In genomic region chr16:68790944-68791343, GRCh38 we compare ENCODE assay signal across 15 cellular contexts. TPM values are rescaled to one million over a fixed set of nuclear protein-coding genes. Genes with fewer than 3 reads are reported as not detected.
DNase-seq lines count a peak whose midpoint lies in the region; TF ChIP-seq lines count a peak whose summit lies in the region.
"Had no signal": no experiment of that assay in that cellular context is flagged by ENCODE, and none has a peak within 500 bp of the region (broad histone marks: within the 10 kb centered on the region; RNA-seq: fewer than 3 reads in every experiment).

No MANE protein-coding gene starts in this region.

- CTCF ChIA-PET in activated CD4-positive, alpha-beta memory T cell treated with anti-CD3 and anti-CD28 coated beads for 36 hours (lab: Charles Lee), result interaction anchor here (1.1 kb wide), 1 partner anchor 18 kb away, joined by 3 read pairs; no protein-coding TSS in a partner anchor

- peaks cover 79% of the 10 kb centered on the region for H3K79me2 ChIP-seq in parathyroid adenoma

- H3K27me3 Mint-ChIP-seq in activated CD4-positive, alpha-beta memory T cell treated with anti-CD3 and anti-CD28 coated beads for 36 hours, result peaks cover 3% of the 10 kb centered on the region

- TF ChIP-seq CTCF in parathyroid adenoma (IDR thresholded peaks at IDR 0.05), result no peak

- H4K20me1 ChIP-seq in BLaER1 treated with 17β-estradiol and CSF1 and Interleukin-3, amounts not matched to agents 10 nM and 100 nM, result no peaks in the 10 kb centered on the region

- no peaks in the 10 kb centered on the region for H3K9me3 ChIP-seq in BLaER1 treated with 17β-estradiol and CSF1 and Interleukin-3, amounts not matched to agents 10 nM and 100 nM (replicated peaks in 1 of 11)
- H3K9me3 ChIP-seq in SK-N-MC (ENCODE audit: low read depth, low read length), result no peaks in the 10 kb centered on the region
- H3K9me3 ChIP-seq in iPS-18a (ENCODE audit: control insufficient read depth, low read depth, low read length), result no peaks in the 10 kb centered on the region
- H3K9me3 ChIP-seq in parathyroid adenoma (ENCODE audit: control insufficient read depth, low read length), result no peaks in the 10 kb centered on the region

- H3K4me2 ChIP-seq in BLaER1 treated with 17β-estradiol and CSF1 and Interleukin-3, amounts not matched to agents 10 nM and 100 nM, result peak overlapping the region in 6 of 11 experiments; percentile 17 to 72 (median 60); a peak in 8 of 22 replicates
- no peak overlapping the region for H3K4me2 ChIP-seq in parathyroid adenoma (ENCODE audit: low read length)

- H3K9me3 Mint-ChIP-seq in activated CD4-positive, alpha-beta memory T cell treated with anti-CD3 and anti-CD28 coated beads for 36 hours, result no peaks in the 10 kb centered on the region
- H3K9me3 Mint-ChIP-seq: effector memory CD8-positive, alpha-beta T cell; naive thymus-derived CD4-positive, alpha-beta T cell had no signal

- H3K4me1 Mint-ChIP-seq in activated CD4-positive, alpha-beta memory T cell treated with anti-CD3 and anti-CD28 coated beads for 36 hours (ENCODE audit: low read depth), result no peaks in the 10 kb centered on the region
- H3K4me1 Mint-ChIP-seq: naive thymus-derived CD4-positive, alpha-beta T cell had no signal

- H3K27me3 ChIP-seq in BLaER1 treated with 17β-estradiol and CSF1 and Interleukin-3, amounts not matched to agents 10 nM and 100 nM, result no peaks in the 10 kb centered on the region
- no peaks in the 10 kb centered on the region for H3K27me3 ChIP-seq in iPS-18a (ENCODE audit: control insufficient read depth, insufficient read depth, low read length)
- H3K27me3 ChIP-seq in parathyroid adenoma (ENCODE audit: control insufficient read depth, insufficient read depth, low read length), result no peaks in the 10 kb centered on the region
- H3K27me3 ChIP-seq: foreskin keratinocyte had no signal

- H3K27ac Mint-ChIP-seq in activated CD4-positive, alpha-beta memory T cell treated with anti-CD3 and anti-CD28 coated beads for 36 hours, result no peak overlapping the region
- H3K27ac Mint-ChIP-seq: effector memory CD8-positive, alpha-beta T cell; naive thymus-derived CD4-positive, alpha-beta T cell had no signal

- H3K4me3 ChIP-seq in BLaER1 treated with 17β-estradiol and CSF1 and Interleukin-3, amounts not matched to agents 10 nM and 100 nM, result no peak overlapping the region
- peak overlapping the region; percentile 47 for H3K4me3 ChIP-seq in SK-N-MC
- H3K4me3 ChIP-seq in iPS-18a (ENCODE audit: low read length), result no peak overlapping the region
- no peak overlapping the region for H3K4me3 ChIP-seq in parathyroid adenoma (ENCODE audit: low read depth, low read length)

- POLR2A ChIA-PET in activated CD4-positive, alpha-beta memory T cell treated with anti-CD3 and anti-CD28 coated beads for 36 hours (lab: Charles Lee), result no interaction called here

- intact Hi-C loops in activated CD4-positive, alpha-beta memory T cell treated with anti-CD3 and anti-CD28 coated beads for 36 hours (cut with micrococcal nuclease), result no loop called here

- peak overlapping the region in 6 of 11 experiments; percentile 5 to 56 (median 50); a peak in 9 of 22 replicates for H3K27ac ChIP-seq in BLaER1 treated with 17β-estradiol and CSF1 and Interleukin-3, amounts not matched to agents 10 nM and 100 nM
- H3K27ac ChIP-seq in SK-N-MC (peak overlapping the region; percentile 46; the same call in 1 of the 2 replicates), iPS-18a (ENCODE audit: low read length) (peak overlapping the region; percentile 80), parathyroid adenoma (peak overlapping the region; percentile 51)

- H3K4me3 Mint-ChIP-seq in activated CD4-positive, alpha-beta memory T cell treated with anti-CD3 and anti-CD28 coated beads for 36 hours, result no peak overlapping the region
- H3K4me3 Mint-ChIP-seq: effector memory CD8-positive, alpha-beta T cell; naive thymus-derived CD4-positive, alpha-beta T cell had no signal

- H3K36me3 Mint-ChIP-seq in activated CD4-positive, alpha-beta memory T cell treated with anti-CD3 and anti-CD28 coated beads for 36 hours, result no peaks in the 10 kb centered on the region
- H3K36me3 Mint-ChIP-seq: naive thymus-derived CD4-positive, alpha-beta T cell had no signal

- H3K9ac ChIP-seq in BLaER1 treated with 17β-estradiol and CSF1 and Interleukin-3, amounts not matched to agents 10 nM and 100 nM, result peak overlapping the region in 2 of 11 experiments; percentile 3 to 33; a peak in 3 of 22 replicates
- H3K9ac ChIP-seq in SK-N-MC (ENCODE audit: insufficient read length) (no peak overlapping the region), iPS-18a (ENCODE audit: low read length) (peak overlapping the region; percentile 21), parathyroid adenoma (no peak overlapping the region)

- no peak overlapping the region for H2AFZ ChIP-seq in parathyroid adenoma

- H3K36me3 ChIP-seq in BLaER1 treated with 17β-estradiol and CSF1 and Interleukin-3, amounts not matched to agents 10 nM and 100 nM, result no peaks in the 10 kb centered on the region
- H3K36me3 ChIP-seq in SK-N-MC (ENCODE audit: insufficient read depth, low read length) (no peaks in the 10 kb centered on the region), iPS-18a (ENCODE audit: control insufficient read depth, low read depth, low read length) (peaks cover 4% of the 10 kb centered on the region), parathyroid adenoma (ENCODE audit: control insufficient read depth, insufficient read depth, low read length) (no peaks in the 10 kb centered on the region)

- DNase-seq in SK-N-MC (ENCODE audit: low read depth, low spot score), result no peak
- no peak for DNase-seq in DMS79 (lab: John Stamatoyannopoulos, UW)
- DNase-seq in activated CD4-positive, alpha-beta memory T cell treated with anti-CD3 and anti-CD28 coated beads for 36 hours, result no peak
- DNase-seq in DMS153 (lab: John Stamatoyannopoulos, UW), result no peak
- no peak for DNase-seq in superior temporal gyrus (ENCODE audit: extremely low spot score)
- DNase-seq: effector memory CD8-positive, alpha-beta T cell; kidney; naive thymus-derived CD4-positive, alpha-beta T cell; NCI-H1105 treated with DMSO at 0.1 percent for 48 hours; stimulated activated naive CD4-positive, alpha-beta T cell had no signal

- H3K4me1 ChIP-seq in BLaER1 treated with 17β-estradiol and CSF1 and Interleukin-3, amounts not matched to agents 10 nM and 100 nM, result peaks cover 0 to 28% (median 13%) of the 10 kb centered on the region in 10 experiments; a peak in 13 of 20 replicates
- H3K4me1 ChIP-seq in iPS-18a (ENCODE audit: control insufficient read depth, low read depth, low read length) (peaks cover 35% of the 10 kb centered on the region), parathyroid adenoma (peaks cover 25% of the 10 kb centered on the region)

RNA-seq across cellular contexts. Expression of gene TANGO6, which starts 52.4 kb away (rescaled TPM):
- total RNA-seq in activated CD4-positive, alpha-beta memory T cell treated with anti-CD3 and anti-CD28 coated beads for 36 hours, result 10 to 100 TPM; 25.2 to 25.7 TPM

RNA-seq across cellular contexts. Expression of gene CDH1, which starts 53.9 kb away (rescaled TPM):
- total RNA-seq in activated CD4-positive, alpha-beta memory T cell treated with anti-CD3 and anti-CD28 coated beads for 36 hours, result 1 to 10 TPM; 2.4 to 3.1 TPM
- total RNA-seq: activated CD8-positive, alpha-beta memory T cell treated with anti-CD3 and anti-CD28 coated beads for 36 hours had no signal
